In the genomic region with DNA sequence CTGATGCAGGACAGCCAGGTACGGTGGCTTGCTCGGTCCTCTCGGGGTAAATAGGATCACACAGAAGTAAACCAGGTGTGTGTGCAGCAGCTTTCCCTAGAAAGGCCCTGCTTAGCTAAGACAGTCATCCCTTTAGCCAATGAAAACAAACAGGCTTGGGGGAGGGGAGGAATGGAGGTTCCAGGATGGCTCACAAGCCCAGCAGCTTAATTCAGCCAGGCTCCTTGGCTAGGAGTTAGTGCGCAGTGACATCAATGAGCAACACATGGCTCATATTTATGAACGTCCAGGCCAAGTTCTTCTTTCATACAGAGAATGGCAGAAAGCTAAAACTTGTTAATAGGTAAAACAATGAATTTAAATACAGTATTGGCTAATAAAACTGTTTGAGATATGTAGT, we compare ENCODE assay signal across 22 cellular contexts. TPM values are rescaled to one million over a fixed set of nuclear protein-coding genes. Genes with fewer than 3 reads are reported as not detected.
A peak's percentile ranks its signal among the peaks of the same experiment; 100 is the strongest.
DNase-seq lines count a peak whose midpoint lies in the region; ATAC-seq and TF ChIP-seq lines count a peak whose summit lies in the region.
"Had no signal": no experiment of that assay in that cellular context is flagged by ENCODE, and none has a peak within 500 bp of the region (broad histone marks: within the 10 kb centered on the region; RNA-seq: fewer than 3 reads in every experiment).

No MANE protein-coding gene starts in this region.

- H3K4me1 ChIP-seq in uterus = no peaks in the 10 kb centered on the region

- CTCF ChIA-PET in AG04450 (lab: Charles Lee) = interaction anchor here (0.6 kb wide), 1 partner anchor 53 kb away, joined by 8 read pairs; no protein-coding TSS in a partner anchor

- TF ChIP-seq CTCF in AG04450 (IDR thresholded peaks at IDR 0.05; ENCODE audit: low read depth, low read length) (no peak), WERI-Rb-1 (IDR thresholded peaks at IDR 0.05; ENCODE audit: low read depth, low read length) (no peak), uterus (IDR thresholded peaks at IDR 0.05) (no peak)

- H3K36me3 ChIP-seq in WERI-Rb-1 = peaks cover 97% of the 10 kb centered on the region
- H3K36me3 ChIP-seq in uterus = no peaks in the 10 kb centered on the region

- intact Hi-C loops in uterus (cut with DNase I; ENCODE audit: low total_unique reads) = no loop called here

- peak; percentile 55 for DNase-seq in AG04450 (ENCODE audit: low read depth, low spot score)
- DNase-seq in ELR (ENCODE audit: low read depth) = peak; percentile 37
- DNase-seq in WERI-Rb-1 = peak; percentile 78
- DNase-seq in fibroblast of the conjunctiva (ENCODE audit: low read depth) = peak; percentile 56
- no peak for DNase-seq in ureter (ENCODE audit: low spot score)
- no peak for DNase-seq in uterus
- no peak for DNase-seq in SKM-1 (lab: John Stamatoyannopoulos, UW; ENCODE audit: unreplicated experiment)
- DNase-seq: activated CD4-positive, CD25-positive, alpha-beta regulatory T cell; aorta; central memory CD4-positive, alpha-beta T cell; dermis blood vessel endothelial cell; kidney; midbrain; naive thymus-derived CD4-positive, alpha-beta T cell; NCI-H1092; NCI-H1694 treated with DMSO at 0.1 percent for 48 hours; NCI-H2171 treated with DMSO at 0.1 percent for 48 hours; NCI-H524; nucleus accumbens had no signal

- H3K9me3 ChIP-seq in AG04450 (ENCODE audit: control insufficient read depth, insufficient read depth, low read length) (no peaks in the 10 kb centered on the region; the same call in 1 of the 2 replicates), WERI-Rb-1 (ENCODE audit: severe bottlenecking) (no peaks in the 10 kb centered on the region), uterus (no peaks in the 10 kb centered on the region)
- H3K9me3 ChIP-seq: tibial nerve had no signal

- POLR2A ChIA-PET in AG04450 (lab: Yijun Ruan, JAX) = no interaction called here

- H3K27ac ChIP-seq in AG04450 (ENCODE audit: low read depth, low read length) (peak overlapping the region; percentile 31), WERI-Rb-1 (peak overlapping the region; percentile 26), uterus (no peak overlapping the region)
- H3K27ac ChIP-seq: C4-2B, tibial nerve had no signal

- H3K4me3 ChIP-seq in AG04450 (ENCODE audit: low read depth, low read length) (no peak overlapping the region), WERI-Rb-1 (ENCODE audit: low read depth, low read length) (no peak overlapping the region), uterus (no peak overlapping the region)
- H3K4me3 ChIP-seq: tibial nerve had no signal

- TF ChIP-seq POLR2A in uterus (IDR thresholded peaks at IDR 0.05) = no peak

- H3K27me3 ChIP-seq in AG04450 (ENCODE audit: control insufficient read depth, insufficient read depth, low read length) = no peaks in the 10 kb centered on the region
- H3K27me3 ChIP-seq in WERI-Rb-1 (ENCODE audit: insufficient read depth, low read depth, severe bottlenecking) = no peaks in the 10 kb centered on the region
- no peaks in the 10 kb centered on the region for H3K27me3 ChIP-seq in uterus
- H3K27me3 ChIP-seq: tibial nerve had no signal

- no peak for ATAC-seq in HG02610 (IDR thresholded peaks at IDR 0.05; ENCODE audit: unreplicated experiment)
- ATAC-seq: naive thymus-derived CD4-positive, alpha-beta T cell had no signal

RNA-seq across cellular contexts. Expression of a gene that starts 10.2 kb away (rescaled TPM):
- 121 and 127 TPM in 2 replicates for polyA plus RNA-seq in AG04450 (2011; rRNA removed)
- polyA minus RNA-seq in AG04450 (2011; rRNA and poly(A)+ RNA removed) = 40.8 and 47.4 TPM in 2 replicates
- total RNA-seq in ureter (51.8 TPM), uterus (10 to 100 TPM; 32.4 to 59.1 (median 38.1) TPM)

Comparison
In these comparisons a context has a peak if more than half of its experiments do, and no peak if none do; other contexts are left out.
1. DNase-seq: peak in AG04450 (single experiment), ELR (single experiment), WERI-Rb-1 (single experiment) and fibroblast of the conjunctiva (single experiment); none in ureter (single experiment), uterus (0 of 2) and SKM-1 (single experiment).
2. H3K27ac ChIP-seq: peak in AG04450 (single experiment) and WERI-Rb-1 (single experiment); none in uterus (0 of 2).